In the genomic region with DNA sequence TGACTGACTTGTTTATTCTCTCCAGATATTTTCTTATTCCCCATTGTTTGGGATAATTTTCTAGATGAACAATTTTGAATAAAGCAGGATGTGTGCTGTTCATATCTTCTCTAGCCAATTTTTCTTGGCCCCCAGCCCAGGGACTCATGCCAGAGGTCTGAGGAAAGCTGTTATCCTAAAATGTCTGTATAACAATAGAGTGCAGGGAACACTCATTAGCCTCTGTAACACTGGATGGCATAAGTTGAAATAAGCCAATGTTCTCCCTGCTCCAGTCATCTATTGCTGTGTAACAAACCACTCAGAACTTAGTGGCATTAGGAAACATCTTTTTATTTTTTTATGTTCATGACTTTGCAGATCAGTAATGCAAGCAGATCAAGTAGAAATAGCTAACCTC, we compare ENCODE assay signal across 1 cellular context.
TF ChIP-seq lines count a peak whose summit lies in the region.

No MANE protein-coding gene starts in this region.

TF ChIP-seq in GM23338, 12 proteins besides CTCF, POLR2A, EP300 and RAD21 (continued from another document):
- TF ChIP-seq, protein P1, sequence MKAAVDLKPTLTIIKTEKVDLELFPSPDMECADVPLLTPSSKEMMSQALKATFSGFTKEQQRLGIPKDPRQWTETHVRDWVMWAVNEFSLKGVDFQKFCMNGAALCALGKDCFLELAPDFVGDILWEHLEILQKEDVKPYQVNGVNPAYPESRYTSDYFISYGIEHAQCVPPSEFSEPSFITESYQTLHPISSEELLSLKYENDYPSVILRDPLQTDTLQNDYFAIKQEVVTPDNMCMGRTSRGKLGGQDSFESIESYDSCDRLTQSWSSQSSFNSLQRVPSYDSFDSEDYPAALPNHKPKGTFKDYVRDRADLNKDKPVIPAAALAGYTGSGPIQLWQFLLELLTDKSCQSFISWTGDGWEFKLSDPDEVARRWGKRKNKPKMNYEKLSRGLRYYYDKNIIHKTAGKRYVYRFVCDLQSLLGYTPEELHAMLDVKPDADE (IDR thresholded peaks at IDR 0.05), result no peak
TF ChIP-seq in GM23338: peak in this region for 0.
